In genomic region chr2:218671077-218671653, GRCh38 we compare ENCODE assay signal across 8 cellular contexts. TPM values are rescaled to one million over a fixed set of nuclear protein-coding genes. Genes with fewer than 3 reads are reported as not detected.
DNase-seq lines count a peak whose midpoint lies in the region; ATAC-seq and TF ChIP-seq lines count a peak whose summit lies in the region.

No MANE protein-coding gene starts in this region.

- H3K27ac ChIP-seq in esophagus (ENCODE audit: low read depth in 2 of 2, low read length in 1 of 2) (peak overlapping the region; percentile 74 to 92), psoas muscle (peak overlapping the region; percentile 80)

- CTCF ChIA-PET in activated CD8-positive, alpha-beta memory T cell treated with anti-CD3 and anti-CD28 coated beads, Interleukin-2, amount 10 ng/mL, durations not matched to agents 7 days and 5 days (lab: Charles Lee), result interaction anchor here (0.8 to 4.2 kb wide), 7 partner anchors 10 to 226 kb away, joined by 3 to 31 read pairs (median 4); partner anchors contain the start of genes BCS1L, TTLL4 and ZNF142

- H3K9me3 ChIP-seq in esophagus (ENCODE audit: control insufficient read depth in 2 of 2, insufficient read depth in 1 of 2, low read depth in 1 of 2, low read length in 1 of 2), result no peaks in the 10 kb centered on the region
- no peaks in the 10 kb centered on the region for H3K9me3 ChIP-seq in psoas muscle

- WGBS in esophagus, 2 donors, result 33 to 36% methylated on average over 12 of the region's 12 CpGs
- 42 to 43% (median 43%) methylated on average over 12 of the region's 12 CpGs for WGBS in psoas muscle, 3 donors

- H3K4me1 ChIP-seq in esophagus (ENCODE audit: control insufficient read depth in 2 of 2, insufficient read depth in 2 of 2, low read length in 1 of 2) (peaks cover 0 to 5% of the 10 kb centered on the region in 2 donors), psoas muscle (peaks cover 10% of the 10 kb centered on the region)

- H3K4me1 Mint-ChIP-seq in activated CD8-positive, alpha-beta memory T cell treated with anti-CD3 and anti-CD28 coated beads, Interleukin-2, amount 10 ng/mL, durations not matched to agents 7 days and 5 days, result peaks cover 24% of the 10 kb centered on the region

- H3K27me3 Mint-ChIP-seq in activated CD8-positive, alpha-beta memory T cell treated with anti-CD3 and anti-CD28 coated beads, Interleukin-2, amount 10 ng/mL, durations not matched to agents 7 days and 5 days, result no peaks in the 10 kb centered on the region

- peak overlapping the region; percentile 80 to 99 for H3K4me3 ChIP-seq in esophagus (ENCODE audit: low read depth in 1 of 2, low read length in 2 of 2)
- H3K4me3 ChIP-seq in psoas muscle, result peak overlapping the region; percentile 94

- no peaks in the 10 kb centered on the region for H3K9me3 Mint-ChIP-seq in activated CD8-positive, alpha-beta memory T cell treated with anti-CD3 and anti-CD28 coated beads, Interleukin-2, amount 10 ng/mL, durations not matched to agents 7 days and 5 days (ENCODE audit: low read depth)

- TF ChIP-seq CTCF in psoas muscle (IDR thresholded peaks at IDR 0.05), result no peak

- peak overlapping the region; percentile 98 for H3K4me3 Mint-ChIP-seq in activated CD8-positive, alpha-beta memory T cell treated with anti-CD3 and anti-CD28 coated beads, Interleukin-2, amount 10 ng/mL, durations not matched to agents 7 days and 5 days

- peaks cover 10% of the 10 kb centered on the region for H3K36me3 Mint-ChIP-seq in activated CD8-positive, alpha-beta memory T cell treated with anti-CD3 and anti-CD28 coated beads, Interleukin-2, amount 10 ng/mL, durations not matched to agents 7 days and 5 days

- peak; percentile 7 for ATAC-seq in activated CD8-positive, alpha-beta memory T cell treated with anti-CD3 and anti-CD28 coated beads, Interleukin-2, amount 10 ng/mL, durations not matched to agents 7 days and 5 days
- peak in 3 of 4 donors; percentile 8 to 26 (median 13) for ATAC-seq in psoas muscle

- intact Hi-C loops in psoas muscle (cut with DNase I), result no loop called here

- H3K27ac Mint-ChIP-seq in activated CD8-positive, alpha-beta memory T cell treated with anti-CD3 and anti-CD28 coated beads, Interleukin-2, amount 10 ng/mL, durations not matched to agents 7 days and 5 days, result peak overlapping the region; percentile 91

- DNase-seq in activated CD8-positive, alpha-beta memory T cell treated with anti-CD3 and anti-CD28 coated beads, Interleukin-2, amount 10 ng/mL, durations not matched to agents 7 days and 5 days, result no peak
- DNase-seq in activated CD8-positive, alpha-beta memory T cell treated with anti-CD3 and anti-CD28 coated beads, Interleukin-2, amount 50 U/mL, for 48 hours, result no peak
- DNase-seq in RKO (ENCODE audit: low spot score) (peak; percentile 71), psoas muscle (no peak), NCI-H774 (lab: John Stamatoyannopoulos, UW) (no peak)
- no peak for DNase-seq in stimulated activated CD4-positive, alpha-beta T cell treated with anti-CD3 and anti-CD28 coated beads, Interleukin-2, amount 100 ng/mL, for 24 hours
- DNase-seq in NK-92 treated with Interleukin-12 subunit alpha and Interleukin-12 subunit beta, amount 100 ng/mL, for 24 hours (lab: John Stamatoyannopoulos, UW), result no peak

- H3K36me3 ChIP-seq in esophagus (ENCODE audit: control insufficient read depth in 2 of 2, insufficient read depth in 2 of 2, low read length in 1 of 2), result peaks cover 4 to 9% of the 10 kb centered on the region in 2 donors
- H3K36me3 ChIP-seq in psoas muscle (ENCODE audit: insufficient read depth in 1 of 2, low read depth in 1 of 2), result peaks cover 1 to 46% of the 10 kb centered on the region in 2 donors

- no peaks in the 10 kb centered on the region for H3K27me3 ChIP-seq in esophagus (ENCODE audit: control insufficient read depth in 1 of 2, insufficient read depth in 2 of 2, low read length in 2 of 2)
- no peaks in the 10 kb centered on the region for H3K27me3 ChIP-seq in psoas muscle (ENCODE audit: insufficient read depth in 3 of 3, low read length in 2 of 3)

RNA-seq across cellular contexts. Expression of gene RNF25, which starts 0.6 kb away (rescaled TPM):
- total RNA-seq in activated CD8-positive, alpha-beta memory T cell treated with anti-CD3 and anti-CD28 coated beads, Interleukin-2, amount 10 ng/mL, durations not matched to agents 7 days and 5 days, result 10 to 100 TPM; 22.0 to 25.7 TPM
- 10 to 100 TPM; 18.2 to 20.5 TPM for polyA plus RNA-seq in esophagus
- 10 to 100 TPM; 14.5 to 30.3 (median 20.6) TPM for total RNA-seq in psoas muscle
- 10 to 100 TPM; 22.6 to 32.0 (median 26.3) TPM for polyA plus RNA-seq in psoas muscle

RNA-seq across cellular contexts. Expression of gene STK36, which starts 0.7 kb away (rescaled TPM):
- total RNA-seq in activated CD8-positive, alpha-beta memory T cell treated with anti-CD3 and anti-CD28 coated beads, Interleukin-2, amount 10 ng/mL, durations not matched to agents 7 days and 5 days, result 10 to 100 TPM; 16.8 to 22.4 TPM
- 10 to 100 TPM; 10.8 to 20.7 TPM for polyA plus RNA-seq in esophagus
- 10 to 100 TPM in 1 of 4 donors, 1 to 10 TPM in 3; 3.7 to 11.3 (median 7.4) TPM for total RNA-seq in psoas muscle
- polyA plus RNA-seq in psoas muscle, result 1 to 10 TPM; 4.6 to 8.7 (median 6.1) TPM

RNA-seq across cellular contexts. Expression of gene BCS1L, which starts 11.7 kb away (rescaled TPM):
- total RNA-seq in activated CD8-positive, alpha-beta memory T cell treated with anti-CD3 and anti-CD28 coated beads, Interleukin-2, amount 10 ng/mL, durations not matched to agents 7 days and 5 days, result 10 to 100 TPM; 55.2 to 67.6 TPM
- polyA plus RNA-seq in esophagus (10 to 100 TPM; 38.5 to 53.8 TPM), psoas muscle (10 to 100 TPM; 13.1 to 50.1 (median 31.4) TPM)
- 10 to 100 TPM; 24.3 to 40.5 (median 26.8) TPM for total RNA-seq in psoas muscle

RNA-seq across cellular contexts. Expression of gene ZNF142, which starts 11.7 kb away (rescaled TPM):
- total RNA-seq in activated CD8-positive, alpha-beta memory T cell treated with anti-CD3 and anti-CD28 coated beads, Interleukin-2, amount 10 ng/mL, durations not matched to agents 7 days and 5 days, result 10 to 100 TPM; 54.2 to 55.4 TPM
- polyA plus RNA-seq in esophagus (10 to 100 TPM in 1 of 2 donors, 1 to 10 TPM in 1; 5.3 to 10.1 TPM), psoas muscle (10 to 100 TPM in 1 of 3 donors, 1 to 10 TPM in 2; 1.8 to 21.9 (median 6.9) TPM)
- total RNA-seq in psoas muscle, result 10 to 100 TPM; 12.0 to 33.5 (median 30.1) TPM

RNA-seq across cellular contexts. Expression of gene TTLL4, which starts 39.5 kb away (rescaled TPM):
- 10 to 100 TPM; 39.6 to 40.4 TPM for total RNA-seq in activated CD8-positive, alpha-beta memory T cell treated with anti-CD3 and anti-CD28 coated beads, Interleukin-2, amount 10 ng/mL, durations not matched to agents 7 days and 5 days
- polyA plus RNA-seq in esophagus (10 to 100 TPM; 11.5 to 20.0 TPM), psoas muscle (10 to 100 TPM in 2 of 3 donors, 1 to 10 TPM in 1; 9.2 to 15.7 (median 14.0) TPM)
- 10 to 100 TPM; 10.9 to 14.5 (median 13.8) TPM for total RNA-seq in psoas muscle
